ENCODE assay signal across 16 cellular contexts in the genomic region with DNA sequence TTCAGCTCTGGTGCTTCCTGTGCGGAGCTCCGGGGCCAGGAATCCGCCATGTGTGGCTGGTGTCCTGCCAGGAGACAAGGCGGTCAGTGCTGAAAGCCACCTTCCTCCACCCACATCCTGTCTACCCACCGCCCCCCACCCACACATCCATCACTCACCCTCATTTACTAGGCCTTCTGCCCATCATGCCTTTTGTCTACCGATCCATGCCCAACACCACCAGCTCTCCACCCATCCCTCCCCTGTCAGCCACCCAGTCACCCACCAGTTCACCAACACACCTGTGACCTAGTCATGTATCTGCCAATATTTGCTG.
DNase-seq lines count a peak whose midpoint lies in the region; ATAC-seq and TF ChIP-seq lines count a peak whose summit lies in the region.
"Had no signal": no experiment of that assay in that cellular context is flagged by ENCODE, and none has a peak within 500 bp of the region (broad histone marks: within the 10 kb centered on the region; RNA-seq: fewer than 3 reads in every experiment).

No MANE protein-coding gene starts in this region.

- no peaks in the 10 kb centered on the region for H4K20me1 ChIP-seq in osteoblast (ENCODE audit: insufficient read depth, low read length)

- no peaks in the 10 kb centered on the region for H3K9me3 Mint-ChIP-seq in stimulated activated naive CD8-positive, alpha-beta T cell treated with anti-CD3 and anti-CD28 coated beads, Interleukin-15, amount 100 ng/mL, for 72 hours
- H3K9me3 Mint-ChIP-seq: GM23338, H9 had no signal

- H3K4me1 ChIP-seq in ascending aorta (peaks cover 8 to 27% of the 10 kb centered on the region in 2 donors), osteoblast (ENCODE audit: insufficient read depth, low read length) (no peaks in the 10 kb centered on the region)

- H3K27ac ChIP-seq in ascending aorta (peak overlapping the region; percentile 17 to 69), osteoblast (ENCODE audit: low read depth, low read length) (no peak overlapping the region)

- H3K4me1 Mint-ChIP-seq in stimulated activated naive CD8-positive, alpha-beta T cell treated with anti-CD3 and anti-CD28 coated beads, Interleukin-15, amount 100 ng/mL, for 72 hours = no peaks in the 10 kb centered on the region
- H3K4me1 Mint-ChIP-seq: CD4-positive, alpha-beta memory T cell; GM23338; H9 had no signal

- peak; percentile 69; the same call in 1 of the 2 replicates for TF ChIP-seq EP300 in Ishikawa (IDR thresholded peaks at IDR 0.05; ENCODE audit: borderline replicate concordance)

- no peak for TF ChIP-seq CTCF in ascending aorta (IDR thresholded peaks at IDR 0.05)
- TF ChIP-seq CTCF in osteoblast (IDR thresholded peaks at IDR 0.05; ENCODE audit: extremely low read depth, low read depth, low read length) = no peak

- H3K27me3 ChIP-seq in ascending aorta (no peaks in the 10 kb centered on the region), osteoblast (ENCODE audit: insufficient read depth, low read length) (no peaks in the 10 kb centered on the region), MG63 (no peaks in the 10 kb centered on the region; the same call in 1 of the 2 replicates)

- no peaks in the 10 kb centered on the region for H3K9me3 ChIP-seq in ascending aorta
- H3K9me3 ChIP-seq in osteoblast (ENCODE audit: low read depth, low read length) = no peaks in the 10 kb centered on the region
- no peaks in the 10 kb centered on the region for H3K9me3 ChIP-seq in MG63

- no peaks in the 10 kb centered on the region for H3K27me3 Mint-ChIP-seq in stimulated activated naive CD8-positive, alpha-beta T cell treated with anti-CD3 and anti-CD28 coated beads, Interleukin-15, amount 100 ng/mL, for 72 hours

- ATAC-seq in stimulated activated naive CD8-positive, alpha-beta T cell treated with anti-CD3 and anti-CD28 coated beads, Interleukin-15, amount 100 ng/mL, for 72 hours = no peak
- ATAC-seq: GM23338, HCT116 had no signal

- no peak overlapping the region for H3K4me3 Mint-ChIP-seq in stimulated activated naive CD8-positive, alpha-beta T cell treated with anti-CD3 and anti-CD28 coated beads, Interleukin-15, amount 100 ng/mL, for 72 hours
- H3K4me3 Mint-ChIP-seq: CD4-positive, alpha-beta memory T cell; GM23338; H9 had no signal

- intact Hi-C loops in ascending aorta (cut with DNase I) = loop anchor here (5.0 kb wide), 1 partner anchor 34 kb away; no protein-coding TSS in a partner anchor

- H3K4me3 ChIP-seq in ascending aorta = no peak overlapping the region
- no peak overlapping the region for H3K4me3 ChIP-seq in osteoblast (ENCODE audit: insufficient read depth, low read length)
- no peak overlapping the region for H3K4me3 ChIP-seq in MG63
- H3K4me3 ChIP-seq: GM23338 had no signal

- no peak for DNase-seq in ascending aorta (ENCODE audit: low spot score in 2 of 2)
- peak; percentile 34 for DNase-seq in osteoblast (ENCODE audit: insufficient read length, low spot score, missing footprints)
- no peak for DNase-seq in KG1 (lab: John Stamatoyannopoulos, UW)
- no peak for DNase-seq in stimulated activated naive CD8-positive, alpha-beta T cell treated with anti-CD3 and anti-CD28 coated beads, Interleukin-15, amount 100 ng/mL, for 72 hours
- DNase-seq in MG63 = no peak
- DNase-seq: C1 segment of cervical spinal cord; Calu3; CD4-positive, alpha-beta memory T cell; COR-L47; DMS53; DMS79 treated with DMSO at 0.1 percent for 48 hours; GF-D8; H9 had no signal

- H3K4me2 ChIP-seq in osteoblast (ENCODE audit: insufficient read depth, low read length) = no peak overlapping the region
- H3K4me2 ChIP-seq: GM23338 had no signal

- no peak overlapping the region for H2AFZ ChIP-seq in osteoblast (ENCODE audit: low read length)
- H2AFZ ChIP-seq: GM23338 had no signal

- no peaks in the 10 kb centered on the region for H3K36me3 ChIP-seq in ascending aorta
- no peaks in the 10 kb centered on the region for H3K36me3 ChIP-seq in osteoblast (ENCODE audit: insufficient read depth, low read length)
- H3K36me3 ChIP-seq in MG63 = no peaks in the 10 kb centered on the region

- no peaks in the 10 kb centered on the region for H3K79me2 ChIP-seq in osteoblast (ENCODE audit: insufficient read depth, low read length)

- no peak for TF ChIP-seq RAD21 in Ishikawa (IDR thresholded peaks at IDR 0.05; ENCODE audit: low read depth)

- H3K27ac Mint-ChIP-seq in stimulated activated naive CD8-positive, alpha-beta T cell treated with anti-CD3 and anti-CD28 coated beads, Interleukin-15, amount 100 ng/mL, for 72 hours = no peak overlapping the region
- H3K27ac Mint-ChIP-seq: CD4-positive, alpha-beta memory T cell; GM23338; H9 had no signal

TF ChIP-seq in Ishikawa, 13 proteins besides CTCF, POLR2A, EP300 and RAD21:
- TF ChIP-seq TAF1 (IDR thresholded peaks at IDR 0.05; ENCODE audit: low read depth) (no peak), ZBTB7A (IDR thresholded peaks at IDR 0.05; ENCODE audit: low read depth) (no peak), EGR1 (IDR thresholded peaks at IDR 0.05) (peak; percentile 68)
- TF ChIP-seq, protein P1, sequence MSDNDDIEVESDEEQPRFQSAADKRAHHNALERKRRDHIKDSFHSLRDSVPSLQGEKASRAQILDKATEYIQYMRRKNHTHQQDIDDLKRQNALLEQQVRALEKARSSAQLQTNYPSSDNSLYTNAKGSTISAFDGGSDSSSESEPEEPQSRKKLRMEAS (IDR thresholded peaks at IDR 0.05) = no peak
